Comparison of ENCODE assay signal across 8 cellular contexts in genomic region chr10:122911889-122912484, GRCh38.
DNase-seq lines count a peak whose midpoint lies in the region; ATAC-seq and TF ChIP-seq lines count a peak whose summit lies in the region.

No MANE protein-coding gene starts in this region.

- no peaks in the 10 kb centered on the region for H3K4me1 Mint-ChIP-seq in stimulated activated memory B cell treated with anti-CD40 and anti-IgM and Interleukin-4, amounts not matched to agents 10 μg/mL and 1 μg/mL and 100 μg/mL, for 72 hours

- no peak overlapping the region for H3K4me3 Mint-ChIP-seq in stimulated activated memory B cell treated with anti-CD40 and anti-IgM and Interleukin-4, amounts not matched to agents 10 μg/mL and 1 μg/mL and 100 μg/mL, for 72 hours

- H3K9me3 ChIP-seq in WERI-Rb-1 (ENCODE audit: severe bottlenecking) = no peaks in the 10 kb centered on the region

- H3K4me3 ChIP-seq in WERI-Rb-1 (ENCODE audit: low read depth, low read length) = no peak overlapping the region

- H3K27ac ChIP-seq in WERI-Rb-1 = no peak overlapping the region

- no peak overlapping the region for H3K27ac Mint-ChIP-seq in stimulated activated memory B cell treated with anti-CD40 and anti-IgM and Interleukin-4, amounts not matched to agents 10 μg/mL and 1 μg/mL and 100 μg/mL, for 72 hours

- H3K36me3 Mint-ChIP-seq in stimulated activated memory B cell treated with anti-CD40 and anti-IgM and Interleukin-4, amounts not matched to agents 10 μg/mL and 1 μg/mL and 100 μg/mL, for 72 hours = no peaks in the 10 kb centered on the region

- H3K27me3 Mint-ChIP-seq in stimulated activated memory B cell treated with anti-CD40 and anti-IgM and Interleukin-4, amounts not matched to agents 10 μg/mL and 1 μg/mL and 100 μg/mL, for 72 hours = no peaks in the 10 kb centered on the region

- in situ Hi-C loops in GM13976 (cut with MboI; ENCODE audit: low sequenced_read_pairs, unreplicated experiment) = no loop called here

- DNase-seq in GM13976 (ENCODE audit: low spot score) (peak; percentile 52), NOMO-1 treated with dmso at 0.1 percent for 144 hours (lab: John Stamatoyannopoulos, UW; ENCODE audit: unreplicated experiment) (peak; percentile 4), iPS DF 4.7 (ENCODE audit: extremely low read depth, low spot score) (peak; percentile 19), NCI-H146 treated with DMSO at 0.1 percent for 48 hours (lab: John Stamatoyannopoulos, UW; ENCODE audit: unreplicated experiment) (no peak), WERI-Rb-1 (no peak)
- peak; percentile 15 for DNase-seq in activated effector memory CD4-positive, alpha-beta T cell treated with Interleukin-2 at 50 U/mL for 16 hours
- DNase-seq in stimulated activated CD4-positive, alpha-beta T cell treated with anti-CD3 and anti-CD28 coated beads, Interleukin-4, amount 100 ng/mL, for 48 hours (ENCODE audit: low read depth in 2 of 2) = peak; percentile 26 to 56

- TF ChIP-seq CTCF in GM13976 (IDR thresholded peaks at IDR 0.05; ENCODE audit: borderline replicate concordance, control extremely low read depth, extremely low read depth, insufficient read depth, missing control alignments) (no peak), WERI-Rb-1 (IDR thresholded peaks at IDR 0.05; ENCODE audit: low read depth, low read length) (no peak)

- ATAC-seq in stimulated activated memory B cell treated with anti-CD40 and anti-IgM and Interleukin-4, amounts not matched to agents 10 μg/mL and 1 μg/mL and 100 μg/mL, for 72 hours = no peak

- no peaks in the 10 kb centered on the region for H3K27me3 ChIP-seq in WERI-Rb-1 (ENCODE audit: insufficient read depth, low read depth, severe bottlenecking)

- H3K9me3 Mint-ChIP-seq in stimulated activated memory B cell treated with anti-CD40 and anti-IgM and Interleukin-4, amounts not matched to agents 10 μg/mL and 1 μg/mL and 100 μg/mL, for 72 hours = peaks cover 2% of the 10 kb centered on the region

- no peaks in the 10 kb centered on the region for H3K36me3 ChIP-seq in WERI-Rb-1

Comparison
In these comparisons a context has a peak if more than half of its experiments do, and no peak if none do; other contexts are left out.
1. DNase-seq: peak in GM13976 (single experiment), NOMO-1 treated with dmso at 0.1 percent for 144 hours (single experiment), activated effector memory CD4-positive, alpha-beta T cell treated with Interleukin-2 at 50 U/mL for 16 hours (single experiment), iPS DF 4.7 (single experiment) and stimulated activated CD4-positive, alpha-beta T cell treated with anti-CD3 and anti-CD28 coated beads, Interleukin-4, amount 100 ng/mL, for 48 hours (2 of 2); none in NCI-H146 treated with DMSO at 0.1 percent for 48 hours (single experiment) and WERI-Rb-1 (single experiment).